In the genomic region with DNA sequence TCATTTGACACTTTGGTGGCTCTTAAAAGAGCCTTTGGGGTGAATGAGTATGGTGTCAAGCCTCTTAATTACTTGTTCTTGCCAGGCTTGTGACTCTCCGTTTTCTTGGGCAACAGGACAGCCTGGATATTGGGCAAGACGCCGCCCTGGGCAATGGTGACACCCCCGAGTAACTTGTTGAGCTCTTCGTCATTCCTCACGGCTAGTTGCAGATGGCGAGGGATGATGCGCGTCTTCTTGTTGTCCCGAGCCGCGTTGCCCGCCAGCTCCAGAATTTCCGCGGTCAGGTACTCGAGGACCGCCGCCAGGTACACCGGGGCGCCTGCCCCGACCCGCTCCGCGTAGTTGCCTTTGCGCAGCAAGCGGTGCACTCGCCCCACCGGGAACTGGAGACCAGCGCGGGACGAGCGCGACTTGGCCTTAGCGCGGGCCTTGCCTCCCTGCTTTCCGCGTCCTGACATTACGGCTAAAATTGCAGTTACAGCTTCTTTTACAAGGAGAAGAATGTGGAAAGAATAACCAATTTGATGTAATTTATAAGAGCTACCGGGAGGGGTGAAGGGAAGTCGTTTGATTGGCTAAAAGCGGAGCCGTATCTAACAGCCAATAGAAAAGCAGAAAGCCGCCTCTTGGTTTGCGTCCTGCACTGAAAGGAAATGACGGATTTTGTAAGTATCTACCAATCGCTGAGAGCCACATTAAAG, we compare ENCODE assay signal across 8 cellular contexts. TPM values are rescaled to one million over a fixed set of nuclear protein-coding genes. Genes with fewer than 3 reads are reported as not detected.
A peak's percentile ranks its signal among the peaks of the same experiment; 100 is the strongest.
DNase-seq lines count a peak whose midpoint lies in the region; ATAC-seq, FAIRE-seq and TF ChIP-seq lines count a peak whose summit lies in the region.

No MANE protein-coding gene starts in this region.

- ATAC-seq in GM19351 (IDR thresholded peaks at IDR 0.05; ENCODE audit: unreplicated experiment), result peak; percentile 49
- ATAC-seq in HG03460 (IDR thresholded peaks at IDR 0.05; ENCODE audit: unreplicated experiment), result peak; percentile 42
- peak; percentile 63 for ATAC-seq in HepG2

- POLR2A ChIA-PET in activated CD4-positive, alpha-beta T cell treated with anti-CD3 and anti-CD28 coated beads, Interleukin-2, amount 10 ng/mL, durations not matched to agents 7 days and 5 days (lab: Charles Lee), result interaction anchor here (0.5 to 4.2 kb wide), 15 partner anchors 12 to 300 kb away, joined by 3 to 31 read pairs (median 5); a partner anchor contains a TSS
- POLR2A ChIA-PET in HepG2 (lab: Yijun Ruan, JAX), result interaction anchor here (0.7 to 5.4 kb wide), 25 partner anchors 9 to 1652 kb away, joined by 3 to 74 read pairs (median 5); a partner anchor contains a TSS

- peak; percentile 86 for TF ChIP-seq POLR2A in HepG2 (IDR thresholded peaks at IDR 0.05; ENCODE audit: insufficient read depth in 1 of 2, low read depth in 2 of 2, low read length in 2 of 2)

- TF ChIP-seq EP300 in HepG2 (IDR thresholded peaks at IDR 0.05; ENCODE audit: low read depth in 2 of 2, low read length in 2 of 2) (no peak), HepG2 (CRISPR knock-in tag; IDR thresholded peaks at IDR 0.05; ENCODE audit: borderline replicate concordance) (no peak)

- WGBS in HepG2 (ENCODE audit: low lambda C conversion rate), result under 1% methylated on average over 29 of the region's 46 CpGs

- no peak; the same call in 1 of the 2 replicates for TF ChIP-seq RAD21 in HepG2 (CRISPR knock-in tag; IDR thresholded peaks at IDR 0.05)

- H3K27me3 ChIP-seq in BLaER1 treated with 17β-estradiol and CSF1 and Interleukin-3, amounts not matched to agents 10 nM and 100 nM, result no peaks in the 10 kb centered on the region
- no peaks in the 10 kb centered on the region for H3K27me3 ChIP-seq in dorsolateral prefrontal cortex
- H3K27me3 ChIP-seq in HepG2 (ENCODE audit: control insufficient read depth in 1 of 2, insufficient read depth in 2 of 2, low read length in 2 of 2), result no peaks in the 10 kb centered on the region; a peak in 1 of 5 replicates

- in situ Hi-C loops in HepG2 (cut with HindIII; ENCODE audit: extremely low pct_ligation_motif_present, low pct_unique_long_range_greater_than_20kb), result no loop called here

- H3K4me1 ChIP-seq in BLaER1 treated with 17β-estradiol and CSF1 and Interleukin-3, amounts not matched to agents 10 nM and 100 nM, result peaks cover 32 to 48% (median 41%) of the 10 kb centered on the region in 10 experiments
- H3K4me1 ChIP-seq in HepG2 (ENCODE audit: insufficient read depth, low read length), result peaks cover 36% of the 10 kb centered on the region

- TF ChIP-seq CTCF in dorsolateral prefrontal cortex (IDR thresholded peaks at IDR 0.05 in 54 of 56, conservative IDR thresholded peaks at IDR 0.05 in 2 of 56; ENCODE audit: low read depth in 1 of 56, partially characterized antibody in 56 of 56) (peak in 1 of 56 donors; percentile 12), HepG2 (CRISPR knock-in tag; IDR thresholded peaks at IDR 0.05) (peak; percentile 17; the same call in 1 of the 2 replicates)

- H3K9ac ChIP-seq in BLaER1 treated with 17β-estradiol and CSF1 and Interleukin-3, amounts not matched to agents 10 nM and 100 nM, result peak overlapping the region; percentile 87 to 97 (median 94)
- H3K9ac ChIP-seq in HepG2 (ENCODE audit: insufficient read depth, low read depth, low read length), result peak overlapping the region; percentile 87

- H2AFZ ChIP-seq in HepG2 (ENCODE audit: low read length), result no peak overlapping the region

- no peaks in the 10 kb centered on the region for H3K9me3 Mint-ChIP-seq in activated CD4-positive, alpha-beta T cell treated with anti-CD3 and anti-CD28 coated beads, Interleukin-2, amount 10 ng/mL, durations not matched to agents 7 days and 5 days

- H3K27ac ChIP-seq in BLaER1 treated with 17β-estradiol and CSF1 and Interleukin-3, amounts not matched to agents 10 nM and 100 nM, result peak overlapping the region; percentile 88 to 97 (median 95)
- H3K27ac ChIP-seq in dorsolateral prefrontal cortex (peak overlapping the region; percentile 93 to 100 (median 99)), HepG2 (ENCODE audit: extremely low read length, insufficient read depth, low read length) (peak overlapping the region; percentile 95)

- peak; percentile 85 for FAIRE-seq in HepG2 (lab: Jason Lieb, UNC)

- H3K27me3 Mint-ChIP-seq in activated CD4-positive, alpha-beta T cell treated with anti-CD3 and anti-CD28 coated beads, Interleukin-2, amount 10 ng/mL, durations not matched to agents 7 days and 5 days, result no peaks in the 10 kb centered on the region

- peak overlapping the region; percentile 77 to 92 (median 87) for H3K4me2 ChIP-seq in BLaER1 treated with 17β-estradiol and CSF1 and Interleukin-3, amounts not matched to agents 10 nM and 100 nM
- H3K4me2 ChIP-seq in HepG2 (ENCODE audit: low read depth, low read length), result peak overlapping the region; percentile 93

- no peaks in the 10 kb centered on the region for H3K36me3 ChIP-seq in BLaER1 treated with 17β-estradiol and CSF1 and Interleukin-3, amounts not matched to agents 10 nM and 100 nM
- H3K36me3 ChIP-seq in HepG2 (replicated peaks in 1 of 2; ENCODE audit: control insufficient read depth in 1 of 2, insufficient read depth in 2 of 2, low read length in 2 of 2), result no peaks in the 10 kb centered on the region

- peak overlapping the region; percentile 60 to 80 (median 76) for H3K4me3 ChIP-seq in BLaER1 treated with 17β-estradiol and CSF1 and Interleukin-3, amounts not matched to agents 10 nM and 100 nM
- H3K4me3 ChIP-seq in dorsolateral prefrontal cortex, result peak overlapping the region; percentile 64 to 99 (median 85)
- H3K4me3 ChIP-seq in HepG2 (replicated peaks in 1 of 3; ENCODE audit: insufficient read depth in 1 of 3, low read depth in 2 of 3, low read length in 3 of 3), result peak overlapping the region; percentile 63 to 76 (median 68)

- peaks cover 11 to 37% (median 24%) of the 10 kb centered on the region in 11 experiments; a peak in 13 of 22 replicates for H4K20me1 ChIP-seq in BLaER1 treated with 17β-estradiol and CSF1 and Interleukin-3, amounts not matched to agents 10 nM and 100 nM
- H4K20me1 ChIP-seq in HepG2 (ENCODE audit: insufficient read depth, low read length), result no peaks in the 10 kb centered on the region

- TSS peak; percentile 28 for BruUV-seq in HepG2 (replicated peaks; lab: Mats Ljungman, UMichigan)

- no peaks in the 10 kb centered on the region for H3K36me3 Mint-ChIP-seq in activated CD4-positive, alpha-beta T cell treated with anti-CD3 and anti-CD28 coated beads, Interleukin-2, amount 10 ng/mL, durations not matched to agents 7 days and 5 days (ENCODE audit: low read depth)

- H3K4me1 Mint-ChIP-seq in activated CD4-positive, alpha-beta T cell treated with anti-CD3 and anti-CD28 coated beads, Interleukin-2, amount 10 ng/mL, durations not matched to agents 7 days and 5 days, result peaks cover 7% of the 10 kb centered on the region

- H3K4me3 Mint-ChIP-seq in activated CD4-positive, alpha-beta T cell treated with anti-CD3 and anti-CD28 coated beads, Interleukin-2, amount 10 ng/mL, durations not matched to agents 7 days and 5 days, result no peak overlapping the region

- H3K79me2 ChIP-seq in HepG2 (ENCODE audit: insufficient read depth, low read length), result peaks cover 3% of the 10 kb centered on the region

- CTCF ChIA-PET in activated CD4-positive, alpha-beta T cell treated with anti-CD3 and anti-CD28 coated beads, Interleukin-2, amount 10 ng/mL, durations not matched to agents 7 days and 5 days (lab: Charles Lee), result interaction anchor here (0.6 to 1.8 kb wide), 17 partner anchors 9 to 742 kb away, joined by 3 to 12 read pairs (median 4); a partner anchor contains a TSS
- CTCF ChIA-PET in HepG2 (lab: Yijun Ruan, JAX; ENCODE audit: low intra/inter-chr PET ratio, low total read pairs), result interaction anchor here (1.2 to 1.5 kb wide), 2 partner anchors 55 to 299 kb away, joined by 5 to 6 read pairs; no protein-coding TSS in a partner anchor

- no peaks in the 10 kb centered on the region for H3K9me3 ChIP-seq in BLaER1 treated with 17β-estradiol and CSF1 and Interleukin-3, amounts not matched to agents 10 nM and 100 nM (replicated peaks in 1 of 11)
- H3K9me3 ChIP-seq in HepG2 (ENCODE audit: low read length), result no peaks in the 10 kb centered on the region

- DNase-seq in NCI-H526 (lab: John Stamatoyannopoulos, UW) (peak; percentile 100), dorsolateral prefrontal cortex (peak; percentile 36 to 95 (median 85)), HepG2 (ENCODE audit: low spot score) (peak; percentile 98)
- peak; percentile 91 for DNase-seq in activated CD4-positive, alpha-beta T cell treated with anti-CD3 and anti-CD28 coated beads, Interleukin-2, amount 10 ng/mL, durations not matched to agents 7 days and 5 days
- peak; percentile 63 to 66 for DNase-seq in stimulated activated CD4-positive, alpha-beta T cell treated with anti-CD3 and anti-CD28 coated beads, Interleukin-2, amount 100 ng/mL, for 48 hours

- H3K27ac Mint-ChIP-seq in activated CD4-positive, alpha-beta T cell treated with anti-CD3 and anti-CD28 coated beads, Interleukin-2, amount 10 ng/mL, durations not matched to agents 7 days and 5 days, result no peak overlapping the region

- intact Hi-C loops in dorsolateral prefrontal cortex (cut with DNase I), result no loop called here
- intact Hi-C loops in HepG2 (cut with micrococcal nuclease; ENCODE audit: unreplicated experiment), result loop anchor here (1.0 kb wide), 2 partner anchors 55 to 163 kb away; no protein-coding TSS in a partner anchor

RNA-seq across cellular contexts. Expression of a gene that starts 11.8 kb away (rescaled TPM):
- 10 to 100 TPM; 20.3 to 20.6 TPM for total RNA-seq in activated CD4-positive, alpha-beta T cell treated with anti-CD3 and anti-CD28 coated beads, Interleukin-2, amount 10 ng/mL, durations not matched to agents 7 days and 5 days
- 10 to 100 TPM; 10.4 to 23.1 (median 15.9) TPM for total RNA-seq in dorsolateral prefrontal cortex
- total RNA-seq in HepG2 (2016; rRNA removed; fragmentation: Illumina TruSeq; extraction: Trizol), result 3.1 and 4.2 TPM in 2 replicates
- total RNA-seq in HepG2 (2016; cell fraction: cytosol; rRNA removed; fragmentation: Illumina TruSeq; extraction: Trizol; ENCODE audit: low read depth), result 2.1 and 2.4 TPM in 2 replicates
- total RNA-seq in HepG2 (2016; cell fraction: insoluble cytoplasmic fraction; rRNA removed; fragmentation: Illumina TruSeq; extraction: Trizol), result 3.6 and 3.9 TPM in 2 replicates
- 2.0 and 2.7 TPM in 2 replicates for total RNA-seq in HepG2 (2016; cell fraction: membrane; rRNA removed; fragmentation: Illumina TruSeq; extraction: Trizol)
- total RNA-seq in HepG2 (2016; cell fraction: nucleus; rRNA removed; fragmentation: Illumina TruSeq; extraction: Trizol), result 3.2 and 3.5 TPM in 2 replicates
- 2.9 and 3.2 TPM in 2 replicates for polyA plus RNA-seq in HepG2 (2011; rRNA removed)
- 2.9 and 4.8 TPM in 2 replicates for polyA plus RNA-seq in HepG2 (2011; cell fraction: cytosol; rRNA removed)
- polyA plus RNA-seq in HepG2 (2011; cell fraction: nucleus; rRNA removed), result 8.1 and 8.9 TPM in 2 replicates
- polyA plus RNA-seq in HepG2 (2012), result 2.5 and 2.8 TPM in 2 replicates
- 2.0 and 2.6 TPM in 2 replicates for polyA plus RNA-seq in HepG2 (2016; cell fraction: cytosol; fragmentation: Illumina TruSeq; extraction: Trizol; ENCODE audit: low read depth)
- 3.3 and 5.4 TPM in 2 replicates for polyA plus RNA-seq in HepG2 (2016; cell fraction: insoluble cytoplasmic fraction; fragmentation: Illumina TruSeq; extraction: Trizol; ENCODE audit: low read depth)
- 2.5 and 2.8 TPM in 2 replicates for polyA plus RNA-seq in HepG2 (2016; cell fraction: membrane; fragmentation: Illumina TruSeq; extraction: Trizol; ENCODE audit: low read depth)
- polyA plus RNA-seq in HepG2 (2016; cell fraction: nucleus; fragmentation: Illumina TruSeq; extraction: Trizol; ENCODE audit: insufficient read depth, low read depth), result 4.8 TPM in 2 replicates
- polyA minus RNA-seq in HepG2 (2011; rRNA and poly(A)+ RNA removed; ENCODE audit: low replicate concordance), result 1.4 and 3.8 TPM in 2 replicates
- polyA minus RNA-seq in HepG2 (2011; cell fraction: cytosol; rRNA and poly(A)+ RNA removed), result 0.79 TPM in 1 of 2 replicates, not detected in the other
- 1.4 and 1.9 TPM in 2 replicates for polyA minus RNA-seq in HepG2 (2011; cell fraction: nucleus; rRNA and poly(A)+ RNA removed)

RNA-seq across cellular contexts. Expression of a gene that starts 30.0 kb away (rescaled TPM):
- total RNA-seq in activated CD4-positive, alpha-beta T cell treated with anti-CD3 and anti-CD28 coated beads, Interleukin-2, amount 10 ng/mL, durations not matched to agents 7 days and 5 days, result 1 to 10 TPM; 7.5 to 7.7 TPM
- total RNA-seq in dorsolateral prefrontal cortex, result 100 to 1,000 TPM in 113 of 120 experiments, 10 to 100 TPM in 7; 78.3 to 287 (median 196) TPM
- 0.45 and 0.84 TPM in 2 replicates for total RNA-seq in HepG2 (2016; rRNA removed; fragmentation: Illumina TruSeq; extraction: Trizol)
- total RNA-seq in HepG2 (2016; cell fraction: cytosol; rRNA removed; fragmentation: Illumina TruSeq; extraction: Trizol; ENCODE audit: low read depth), result 0.10 and 0.18 TPM in 2 replicates
- 0.55 and 0.89 TPM in 2 replicates for total RNA-seq in HepG2 (2016; cell fraction: insoluble cytoplasmic fraction; rRNA removed; fragmentation: Illumina TruSeq; extraction: Trizol)
- total RNA-seq in HepG2 (2016; cell fraction: membrane; rRNA removed; fragmentation: Illumina TruSeq; extraction: Trizol), result 0.22 and 0.34 TPM in 2 replicates
- 0.84 and 1.3 TPM in 2 replicates for total RNA-seq in HepG2 (2016; cell fraction: nucleus; rRNA removed; fragmentation: Illumina TruSeq; extraction: Trizol)
- 1.9 and 3.3 TPM in 2 replicates for polyA plus RNA-seq in HepG2 (2011; rRNA removed)
- 2.0 and 3.0 TPM in 2 replicates for polyA plus RNA-seq in HepG2 (2011; cell fraction: cytosol; rRNA removed)
- 3.7 and 5.5 TPM in 2 replicates for polyA plus RNA-seq in HepG2 (2011; cell fraction: nucleus; rRNA removed)
- polyA plus RNA-seq in HepG2 (2012), result 1.8 and 4.2 TPM in 2 replicates
- polyA plus RNA-seq in HepG2 (2016; cell fraction: cytosol; fragmentation: Illumina TruSeq; extraction: Trizol; ENCODE audit: low read depth), result 0.05 and 0.08 TPM in 2 replicates
- polyA plus RNA-seq in HepG2 (2016; cell fraction: insoluble cytoplasmic fraction; fragmentation: Illumina TruSeq; extraction: Trizol; ENCODE audit: low read depth), result 0.45 and 0.50 TPM in 2 replicates
- 0.13 and 0.18 TPM in 2 replicates for polyA plus RNA-seq in HepG2 (2016; cell fraction: membrane; fragmentation: Illumina TruSeq; extraction: Trizol; ENCODE audit: low read depth)
- polyA plus RNA-seq in HepG2 (2016; cell fraction: nucleus; fragmentation: Illumina TruSeq; extraction: Trizol; ENCODE audit: insufficient read depth, low read depth), result 1.7 and 2.1 TPM in 2 replicates
- polyA minus RNA-seq in HepG2 (2011; rRNA and poly(A)+ RNA removed; ENCODE audit: low replicate concordance), result 0.19 and 5.4 TPM in 2 replicates
- polyA minus RNA-seq in HepG2 (2011; cell fraction: cytosol; rRNA and poly(A)+ RNA removed), result 1.5 and 1.9 TPM in 2 replicates
- 2.1 and 2.9 TPM in 2 replicates for polyA minus RNA-seq in HepG2 (2011; cell fraction: nucleus; rRNA and poly(A)+ RNA removed)

RNA-seq across cellular contexts. Expression of a gene that starts 40.0 kb away (rescaled TPM):
- total RNA-seq in activated CD4-positive, alpha-beta T cell treated with anti-CD3 and anti-CD28 coated beads, Interleukin-2, amount 10 ng/mL, durations not matched to agents 7 days and 5 days, result 100 to 1,000 TPM in 1 of 2 experiments, 10 to 100 TPM in 1; 90.2 to 101 TPM
- total RNA-seq in dorsolateral prefrontal cortex, result 10 to 100 TPM; 17.5 to 36.2 (median 25.7) TPM
- 14.8 and 24.6 TPM in 2 replicates for total RNA-seq in HepG2 (2016; rRNA removed; fragmentation: Illumina TruSeq; extraction: Trizol)
- 3.4 and 4.9 TPM in 2 replicates for total RNA-seq in HepG2 (2016; cell fraction: cytosol; rRNA removed; fragmentation: Illumina TruSeq; extraction: Trizol; ENCODE audit: low read depth)
- 11.6 and 24.9 TPM in 2 replicates for total RNA-seq in HepG2 (2016; cell fraction: insoluble cytoplasmic fraction; rRNA removed; fragmentation: Illumina TruSeq; extraction: Trizol)
- 10.3 and 11.6 TPM in 2 replicates for total RNA-seq in HepG2 (2016; cell fraction: membrane; rRNA removed; fragmentation: Illumina TruSeq; extraction: Trizol)
- total RNA-seq in HepG2 (2016; cell fraction: nucleus; rRNA removed; fragmentation: Illumina TruSeq; extraction: Trizol), result 11.4 and 16.3 TPM in 2 replicates
- 13.8 and 14.6 TPM in 2 replicates for polyA plus RNA-seq in HepG2 (2011; rRNA removed)
- 9.1 and 10.1 TPM in 2 replicates for polyA plus RNA-seq in HepG2 (2011; cell fraction: cytosol; rRNA removed)
- 10.6 and 12.6 TPM in 2 replicates for polyA plus RNA-seq in HepG2 (2011; cell fraction: nucleus; rRNA removed)
- 36.2 and 39.4 TPM in 2 replicates for polyA plus RNA-seq in HepG2 (2012)
- polyA plus RNA-seq in HepG2 (2016; cell fraction: cytosol; fragmentation: Illumina TruSeq; extraction: Trizol; ENCODE audit: low read depth), result 11.3 and 13.8 TPM in 2 replicates
- polyA plus RNA-seq in HepG2 (2016; cell fraction: insoluble cytoplasmic fraction; fragmentation: Illumina TruSeq; extraction: Trizol; ENCODE audit: low read depth), result 37.5 and 53.9 TPM in 2 replicates
- polyA plus RNA-seq in HepG2 (2016; cell fraction: membrane; fragmentation: Illumina TruSeq; extraction: Trizol; ENCODE audit: low read depth), result 17.3 and 22.1 TPM in 2 replicates
- 28.9 and 31.3 TPM in 2 replicates for polyA plus RNA-seq in HepG2 (2016; cell fraction: nucleus; fragmentation: Illumina TruSeq; extraction: Trizol; ENCODE audit: insufficient read depth, low read depth)
- 14.9 and 44.2 TPM in 2 replicates for polyA minus RNA-seq in HepG2 (2011; rRNA and poly(A)+ RNA removed; ENCODE audit: low replicate concordance)
- polyA minus RNA-seq in HepG2 (2011; cell fraction: cytosol; rRNA and poly(A)+ RNA removed), result 14.8 and 15.7 TPM in 2 replicates
- 12.9 and 16.2 TPM in 2 replicates for polyA minus RNA-seq in HepG2 (2011; cell fraction: nucleus; rRNA and poly(A)+ RNA removed)

RNA-seq across cellular contexts. Expression of a gene that starts 49.1 kb away (rescaled TPM):
- total RNA-seq in activated CD4-positive, alpha-beta T cell treated with anti-CD3 and anti-CD28 coated beads, Interleukin-2, amount 10 ng/mL, durations not matched to agents 7 days and 5 days, result 1 to 10 TPM; 2.1 to 2.8 TPM
- total RNA-seq in dorsolateral prefrontal cortex, result 10 to 100 TPM in 106 of 120 experiments, 1 to 10 TPM in 14; 5.4 to 32.3 (median 13.3) TPM
- total RNA-seq in HepG2 (2016; rRNA removed; fragmentation: Illumina TruSeq; extraction: Trizol), result 0.27 and 0.49 TPM in 2 replicates
- total RNA-seq in HepG2 (2016; cell fraction: cytosol; rRNA removed; fragmentation: Illumina TruSeq; extraction: Trizol; ENCODE audit: low read depth), result not detected in 2 replicates
- 0.48 and 0.61 TPM in 2 replicates for total RNA-seq in HepG2 (2016; cell fraction: insoluble cytoplasmic fraction; rRNA removed; fragmentation: Illumina TruSeq; extraction: Trizol)
- 0.09 and 0.28 TPM in 2 replicates for total RNA-seq in HepG2 (2016; cell fraction: membrane; rRNA removed; fragmentation: Illumina TruSeq; extraction: Trizol)
- total RNA-seq in HepG2 (2016; cell fraction: nucleus; rRNA removed; fragmentation: Illumina TruSeq; extraction: Trizol), result 0.65 and 0.72 TPM in 2 replicates
- polyA plus RNA-seq in HepG2 (2011; rRNA removed), result 2.8 and 4.0 TPM in 2 replicates
- polyA plus RNA-seq in HepG2 (2011; cell fraction: cytosol; rRNA removed), result 1.5 and 2.7 TPM in 2 replicates
- 10.8 and 17.5 TPM in 2 replicates for polyA plus RNA-seq in HepG2 (2011; cell fraction: nucleus; rRNA removed)
- 2.8 and 4.1 TPM in 2 replicates for polyA plus RNA-seq in HepG2 (2012)
- polyA plus RNA-seq in HepG2 (2016; cell fraction: cytosol; fragmentation: Illumina TruSeq; extraction: Trizol; ENCODE audit: low read depth), result 0.11 TPM in 1 of 2 replicates, not detected in the other
- 0.31 and 0.47 TPM in 2 replicates for polyA plus RNA-seq in HepG2 (2016; cell fraction: insoluble cytoplasmic fraction; fragmentation: Illumina TruSeq; extraction: Trizol; ENCODE audit: low read depth)
- polyA plus RNA-seq in HepG2 (2016; cell fraction: membrane; fragmentation: Illumina TruSeq; extraction: Trizol; ENCODE audit: low read depth), result 0.16 TPM in 1 of 2 replicates, not detected in the other
- polyA plus RNA-seq in HepG2 (2016; cell fraction: nucleus; fragmentation: Illumina TruSeq; extraction: Trizol; ENCODE audit: insufficient read depth, low read depth), result 1.5 and 2.0 TPM in 2 replicates
- polyA minus RNA-seq in HepG2 (2011; rRNA and poly(A)+ RNA removed; ENCODE audit: low replicate concordance), result 4.0 and 9.4 TPM in 2 replicates
- polyA minus RNA-seq in HepG2 (2011; cell fraction: cytosol; rRNA and poly(A)+ RNA removed), result 0.89 and 1.3 TPM in 2 replicates
- polyA minus RNA-seq in HepG2 (2011; cell fraction: nucleus; rRNA and poly(A)+ RNA removed), result 5.4 and 10.2 TPM in 2 replicates

Comparison
In these comparisons a context has a peak if more than half of its experiments do, and no peak if none do; other contexts are left out.
1. Peak in every context shown above with its lines: DNase-seq, ATAC-seq, H3K4me3 ChIP-seq and H3K27ac ChIP-seq.
2. RNA of a gene that starts 30.0 kb away (total RNA-seq): 78.3 to 287 TPM in dorsolateral prefrontal cortex; 7.5 to 7.7 TPM in activated CD4-positive, alpha-beta T cell treated with anti-CD3 and anti-CD28 coated beads, Interleukin-2, amount 10 ng/mL, durations not matched to agents 7 days and 5 days and 0.10 to 1.3 TPM in HepG2; every median in the first group is over 4 times any median in the second.